ENCODE assay signal across 16 cellular contexts in the genomic region with DNA sequence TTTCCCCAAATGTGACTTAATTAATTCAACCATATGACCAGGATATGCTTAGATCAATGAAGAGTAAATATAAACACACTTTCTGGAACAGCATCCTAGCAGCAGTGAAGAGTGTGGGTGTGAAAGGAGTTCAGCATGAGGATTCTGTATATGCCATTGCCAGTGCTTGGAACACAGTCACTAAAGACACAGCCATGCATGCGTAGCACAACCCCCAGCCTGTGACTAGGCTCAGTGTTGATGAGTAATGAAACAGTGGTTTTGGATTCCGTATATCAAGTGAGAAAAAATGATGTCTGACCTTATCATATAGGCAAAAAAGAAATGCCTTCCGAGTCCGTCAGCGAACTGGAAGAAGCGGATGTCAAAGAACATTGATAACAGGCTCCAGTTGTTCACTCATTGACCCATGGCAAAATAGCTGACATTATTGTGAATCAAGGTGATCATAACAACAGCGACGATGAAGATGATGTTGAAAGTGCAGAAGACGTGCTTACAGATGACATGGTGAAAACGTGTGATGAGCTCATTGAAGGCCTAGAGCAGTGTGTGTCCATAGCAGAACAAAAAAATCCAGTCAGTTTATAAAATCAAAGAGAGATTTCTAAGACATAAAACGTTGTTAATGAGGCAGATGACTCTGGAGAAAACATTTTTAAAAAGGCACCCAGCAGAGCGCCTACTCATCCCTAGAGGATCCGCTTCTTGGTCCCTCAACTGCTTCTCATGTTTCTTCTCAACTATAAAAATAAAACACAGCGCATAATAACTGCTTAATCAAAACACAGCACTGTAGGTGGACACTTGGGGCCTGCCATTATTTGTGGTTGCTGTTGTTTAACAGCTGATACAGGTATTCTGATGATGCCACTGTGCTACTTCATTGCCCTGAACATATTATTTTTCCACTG.
A peak's percentile ranks its signal among the peaks of the same experiment; 100 is the strongest.
DNase-seq lines count a peak whose midpoint lies in the region; ATAC-seq and TF ChIP-seq lines count a peak whose summit lies in the region.
"Had no signal": no experiment of that assay in that cellular context is flagged by ENCODE, and none has a peak within 500 bp of the region (broad histone marks: within the 10 kb centered on the region; RNA-seq: fewer than 3 reads in every experiment).

No MANE protein-coding gene starts in this region.

- H3K4me3 ChIP-seq in mucosa of descending colon: no peak overlapping the region
- H3K4me3 ChIP-seq: GM23338, MG63 had no signal

- no peaks in the 10 kb centered on the region for H3K9me3 ChIP-seq in mucosa of descending colon
- H3K9me3 ChIP-seq: MG63 had no signal

- intact Hi-C loops in activated CD8-positive, alpha-beta T cell treated with anti-CD3 and anti-CD28 coated beads for 36 hours (cut with micrococcal nuclease): no loop called here
- intact Hi-C loops in mucosa of descending colon (cut with DNase I, micrococcal nuclease): no loop called here

- peaks cover 7% of the 10 kb centered on the region for H3K4me1 Mint-ChIP-seq in activated naive CD8-positive, alpha-beta T cell treated with anti-CD3 and anti-CD28 coated beads, Interleukin-2, amount 10 ng/mL, durations not matched to agents 7 days and 5 days
- H3K4me1 Mint-ChIP-seq in activated naive CD8-positive, alpha-beta T cell treated with anti-CD3 and anti-CD28 coated beads for 36 hours: peaks cover 9% of the 10 kb centered on the region
- peaks cover 6% of the 10 kb centered on the region for H3K4me1 Mint-ChIP-seq in activated CD8-positive, alpha-beta T cell treated with anti-CD3 and anti-CD28 coated beads for 36 hours (ENCODE audit: low read depth)
- H3K4me1 Mint-ChIP-seq: GM23338 had no signal

- no peaks in the 10 kb centered on the region for H3K36me3 ChIP-seq in mucosa of descending colon (ENCODE audit: low read depth)
- H3K36me3 ChIP-seq: MG63 had no signal

- H3K36me3 Mint-ChIP-seq in activated naive CD8-positive, alpha-beta T cell treated with anti-CD3 and anti-CD28 coated beads, Interleukin-2, amount 10 ng/mL, durations not matched to agents 7 days and 5 days: no peaks in the 10 kb centered on the region
- no peaks in the 10 kb centered on the region for H3K36me3 Mint-ChIP-seq in activated naive CD8-positive, alpha-beta T cell treated with anti-CD3 and anti-CD28 coated beads for 36 hours
- H3K36me3 Mint-ChIP-seq in activated CD8-positive, alpha-beta T cell treated with anti-CD3 and anti-CD28 coated beads for 36 hours (ENCODE audit: low read depth): no peaks in the 10 kb centered on the region
- H3K36me3 Mint-ChIP-seq: CD8-positive, alpha-beta T cell had no signal

- CTCF ChIA-PET in activated CD8-positive, alpha-beta T cell treated with anti-CD3 and anti-CD28 coated beads for 36 hours (lab: Charles Lee): interaction anchor here (1.4 kb wide), 1 partner anchor 13 kb away, joined by 3 read pairs; no protein-coding TSS in a partner anchor

- POLR2A ChIA-PET in activated naive CD8-positive, alpha-beta T cell treated with anti-CD3 and anti-CD28 coated beads, Interleukin-2, amount 10 ng/mL, durations not matched to agents 7 days and 5 days (lab: Charles Lee): no interaction called here
- POLR2A ChIA-PET in activated CD8-positive, alpha-beta T cell treated with anti-CD3 and anti-CD28 coated beads for 36 hours (lab: Charles Lee): no interaction called here

- ATAC-seq in activated naive CD8-positive, alpha-beta T cell treated with anti-CD3 and anti-CD28 coated beads, Interleukin-2, amount 10 ng/mL, durations not matched to agents 7 days and 5 days (ENCODE audit: low read depth): peak; percentile 50
- ATAC-seq in activated CD8-positive, alpha-beta T cell treated with anti-CD3 and anti-CD28 coated beads for 36 hours: peak; percentile 66
- ATAC-seq in mucosa of descending colon (peak; percentile 40), GM18858 (IDR thresholded peaks at IDR 0.05; ENCODE audit: unreplicated experiment) (no peak), HG03196 (IDR thresholded peaks at IDR 0.05; ENCODE audit: unreplicated experiment) (no peak)
- ATAC-seq: CD8-positive, alpha-beta T cell; GM23338 had no signal

- H3K4me1 ChIP-seq in mucosa of descending colon (ENCODE audit: low read depth): no peaks in the 10 kb centered on the region

- H3K27ac Mint-ChIP-seq in activated naive CD8-positive, alpha-beta T cell treated with anti-CD3 and anti-CD28 coated beads, Interleukin-2, amount 10 ng/mL, durations not matched to agents 7 days and 5 days: no peak overlapping the region
- no peak overlapping the region for H3K27ac Mint-ChIP-seq in activated naive CD8-positive, alpha-beta T cell treated with anti-CD3 and anti-CD28 coated beads for 36 hours
- H3K27ac Mint-ChIP-seq in activated CD8-positive, alpha-beta T cell treated with anti-CD3 and anti-CD28 coated beads for 36 hours: no peak overlapping the region
- H3K27ac Mint-ChIP-seq: CD8-positive, alpha-beta T cell; GM23338 had no signal

- no peak for DNase-seq in activated naive CD8-positive, alpha-beta T cell treated with anti-CD3 and anti-CD28 coated beads, Interleukin-2, amount 10 ng/mL, durations not matched to agents 7 days and 5 days
- no peak for DNase-seq in activated naive CD8-positive, alpha-beta T cell treated with anti-CD3 and anti-CD28 coated beads for 36 hours
- peak; percentile 19 for DNase-seq in activated CD8-positive, alpha-beta T cell treated with anti-CD3 and anti-CD28 coated beads for 36 hours
- DNase-seq in mucosa of descending colon (no peak), nucleus accumbens (lab: John Stamatoyannopoulos, UW) (no peak)
- DNase-seq: CD8-positive, alpha-beta T cell; DMS79 treated with DMSO at 0.1 percent for 48 hours; GF-D8; MG63; NCI-H1417; NCI-H1930; NCI-H524; RPMI8226 had no signal

- no peak overlapping the region for H3K4me3 Mint-ChIP-seq in activated naive CD8-positive, alpha-beta T cell treated with anti-CD3 and anti-CD28 coated beads, Interleukin-2, amount 10 ng/mL, durations not matched to agents 7 days and 5 days
- no peak overlapping the region for H3K4me3 Mint-ChIP-seq in activated naive CD8-positive, alpha-beta T cell treated with anti-CD3 and anti-CD28 coated beads for 36 hours
- no peak overlapping the region for H3K4me3 Mint-ChIP-seq in activated CD8-positive, alpha-beta T cell treated with anti-CD3 and anti-CD28 coated beads for 36 hours
- H3K4me3 Mint-ChIP-seq: CD8-positive, alpha-beta T cell; GM23338 had no signal

- no peak for TF ChIP-seq CTCF in activated CD8-positive, alpha-beta T cell treated with anti-CD3 and anti-CD28 coated beads for 36 hours (IDR thresholded peaks at IDR 0.05)
- TF ChIP-seq CTCF in mucosa of descending colon (IDR thresholded peaks at IDR 0.05): no peak

- H3K9me3 Mint-ChIP-seq in activated naive CD8-positive, alpha-beta T cell treated with anti-CD3 and anti-CD28 coated beads, Interleukin-2, amount 10 ng/mL, durations not matched to agents 7 days and 5 days: no peaks in the 10 kb centered on the region
- H3K9me3 Mint-ChIP-seq in activated naive CD8-positive, alpha-beta T cell treated with anti-CD3 and anti-CD28 coated beads for 36 hours: no peaks in the 10 kb centered on the region
- H3K9me3 Mint-ChIP-seq in activated CD8-positive, alpha-beta T cell treated with anti-CD3 and anti-CD28 coated beads for 36 hours: no peaks in the 10 kb centered on the region
- H3K9me3 Mint-ChIP-seq: CD8-positive, alpha-beta T cell; GM23338 had no signal

- no peaks in the 10 kb centered on the region for H3K27me3 Mint-ChIP-seq in activated naive CD8-positive, alpha-beta T cell treated with anti-CD3 and anti-CD28 coated beads, Interleukin-2, amount 10 ng/mL, durations not matched to agents 7 days and 5 days
- H3K27me3 Mint-ChIP-seq in activated naive CD8-positive, alpha-beta T cell treated with anti-CD3 and anti-CD28 coated beads for 36 hours: no peaks in the 10 kb centered on the region
- H3K27me3 Mint-ChIP-seq in activated CD8-positive, alpha-beta T cell treated with anti-CD3 and anti-CD28 coated beads for 36 hours: no peaks in the 10 kb centered on the region

Comparison
In these comparisons a context has a peak if more than half of its experiments do, and no peak if none do; other contexts are left out.
1. ATAC-seq: peak in activated naive CD8-positive, alpha-beta T cell treated with anti-CD3 and anti-CD28 coated beads, Interleukin-2, amount 10 ng/mL, durations not matched to agents 7 days and 5 days (single experiment), activated CD8-positive, alpha-beta T cell treated with anti-CD3 and anti-CD28 coated beads for 36 hours (single experiment) and mucosa of descending colon (single experiment); none in GM18858 (single experiment) and HG03196 (single experiment).